Comparison of ENCODE assay signal across 3 cellular contexts in the genomic region with DNA sequence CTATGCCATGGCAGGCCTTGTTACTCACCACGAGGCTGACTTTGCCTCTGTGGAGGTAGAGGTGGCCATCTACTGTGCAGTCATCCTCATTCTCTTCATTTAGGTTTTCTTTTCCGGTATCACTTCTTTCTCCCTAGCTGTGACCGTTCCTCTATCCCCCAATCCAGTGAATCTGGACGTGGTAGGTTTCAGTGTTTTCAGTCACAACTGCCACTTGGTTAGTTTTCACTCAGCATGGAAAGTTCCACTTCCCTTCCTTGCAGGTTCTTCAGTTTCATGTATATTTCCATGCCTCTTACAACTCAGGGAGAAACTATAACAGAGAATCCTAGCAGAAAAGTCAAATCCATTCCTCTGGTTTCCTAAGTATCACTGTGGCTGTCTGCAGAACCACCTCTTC.
TF ChIP-seq lines count a peak whose summit lies in the region.

No MANE protein-coding gene starts in this region.

TF ChIP-seq in SK-N-SH, 30 proteins besides CTCF, POLR2A, EP300 and RAD21 (continues in another document):
- no peak for TF ChIP-seq YY1 (IDR thresholded peaks at IDR 0.05; ENCODE audit: low read depth)
- TF ChIP-seq, protein P1, sequence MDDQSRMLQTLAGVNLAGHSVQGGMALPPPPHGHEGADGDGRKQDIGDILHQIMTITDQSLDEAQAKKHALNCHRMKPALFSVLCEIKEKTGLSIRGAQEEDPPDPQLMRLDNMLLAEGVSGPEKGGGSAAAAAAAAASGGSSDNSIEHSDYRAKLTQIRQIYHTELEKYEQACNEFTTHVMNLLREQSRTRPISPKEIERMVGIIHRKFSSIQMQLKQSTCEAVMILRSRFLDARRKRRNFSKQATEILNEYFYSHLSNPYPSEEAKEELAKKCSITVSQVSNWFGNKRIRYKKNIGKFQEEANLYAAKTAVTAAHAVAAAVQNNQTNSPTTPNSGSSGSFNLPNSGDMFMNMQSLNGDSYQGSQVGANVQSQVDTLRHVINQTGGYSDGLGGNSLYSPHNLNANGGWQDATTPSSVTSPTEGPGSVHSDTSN (IDR thresholded peaks at IDR 0.05) = no peak
- no peak for TF ChIP-seq TEAD4 (IDR thresholded peaks at IDR 0.05; ENCODE audit: borderline replicate concordance, insufficient read depth)
- TF ChIP-seq, protein P2, sequence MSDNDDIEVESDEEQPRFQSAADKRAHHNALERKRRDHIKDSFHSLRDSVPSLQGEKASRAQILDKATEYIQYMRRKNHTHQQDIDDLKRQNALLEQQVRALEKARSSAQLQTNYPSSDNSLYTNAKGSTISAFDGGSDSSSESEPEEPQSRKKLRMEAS (IDR thresholded peaks at IDR 0.05; ENCODE audit: low read depth) = no peak
- no peak for TF ChIP-seq CHD2 (IDR thresholded peaks at IDR 0.05; ENCODE audit: low read length, partially characterized antibody)
- no peak for TF ChIP-seq TCF12 (IDR thresholded peaks at IDR 0.05)
- no peak for TF ChIP-seq RFX5 (IDR thresholded peaks at IDR 0.05; ENCODE audit: low read length)
- TF ChIP-seq MEF2A (IDR thresholded peaks at IDR 0.05; ENCODE audit: borderline replicate concordance, low read depth) = no peak
- TF ChIP-seq POLR2AphosphoS5 (IDR thresholded peaks at IDR 0.05; ENCODE audit: low read depth, low read length) = no peak
- TF ChIP-seq, protein P3, sequence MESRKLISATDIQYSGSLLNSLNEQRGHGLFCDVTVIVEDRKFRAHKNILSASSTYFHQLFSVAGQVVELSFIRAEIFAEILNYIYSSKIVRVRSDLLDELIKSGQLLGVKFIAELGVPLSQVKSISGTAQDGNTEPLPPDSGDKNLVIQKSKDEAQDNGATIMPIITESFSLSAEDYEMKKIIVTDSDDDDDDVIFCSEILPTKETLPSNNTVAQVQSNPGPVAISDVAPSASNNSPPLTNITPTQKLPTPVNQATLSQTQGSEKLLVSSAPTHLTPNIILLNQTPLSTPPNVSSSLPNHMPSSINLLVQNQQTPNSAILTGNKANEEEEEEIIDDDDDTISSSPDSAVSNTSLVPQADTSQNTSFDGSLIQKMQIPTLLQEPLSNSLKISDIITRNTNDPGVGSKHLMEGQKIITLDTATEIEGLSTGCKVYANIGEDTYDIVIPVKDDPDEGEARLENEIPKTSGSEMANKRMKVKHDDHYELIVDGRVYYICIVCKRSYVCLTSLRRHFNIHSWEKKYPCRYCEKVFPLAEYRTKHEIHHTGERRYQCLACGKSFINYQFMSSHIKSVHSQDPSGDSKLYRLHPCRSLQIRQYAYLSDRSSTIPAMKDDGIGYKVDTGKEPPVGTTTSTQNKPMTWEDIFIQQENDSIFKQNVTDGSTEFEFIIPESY (IDR thresholded peaks at IDR 0.05; ENCODE audit: borderline replicate concordance, low read depth) = no peak
- TF ChIP-seq, protein P4, sequence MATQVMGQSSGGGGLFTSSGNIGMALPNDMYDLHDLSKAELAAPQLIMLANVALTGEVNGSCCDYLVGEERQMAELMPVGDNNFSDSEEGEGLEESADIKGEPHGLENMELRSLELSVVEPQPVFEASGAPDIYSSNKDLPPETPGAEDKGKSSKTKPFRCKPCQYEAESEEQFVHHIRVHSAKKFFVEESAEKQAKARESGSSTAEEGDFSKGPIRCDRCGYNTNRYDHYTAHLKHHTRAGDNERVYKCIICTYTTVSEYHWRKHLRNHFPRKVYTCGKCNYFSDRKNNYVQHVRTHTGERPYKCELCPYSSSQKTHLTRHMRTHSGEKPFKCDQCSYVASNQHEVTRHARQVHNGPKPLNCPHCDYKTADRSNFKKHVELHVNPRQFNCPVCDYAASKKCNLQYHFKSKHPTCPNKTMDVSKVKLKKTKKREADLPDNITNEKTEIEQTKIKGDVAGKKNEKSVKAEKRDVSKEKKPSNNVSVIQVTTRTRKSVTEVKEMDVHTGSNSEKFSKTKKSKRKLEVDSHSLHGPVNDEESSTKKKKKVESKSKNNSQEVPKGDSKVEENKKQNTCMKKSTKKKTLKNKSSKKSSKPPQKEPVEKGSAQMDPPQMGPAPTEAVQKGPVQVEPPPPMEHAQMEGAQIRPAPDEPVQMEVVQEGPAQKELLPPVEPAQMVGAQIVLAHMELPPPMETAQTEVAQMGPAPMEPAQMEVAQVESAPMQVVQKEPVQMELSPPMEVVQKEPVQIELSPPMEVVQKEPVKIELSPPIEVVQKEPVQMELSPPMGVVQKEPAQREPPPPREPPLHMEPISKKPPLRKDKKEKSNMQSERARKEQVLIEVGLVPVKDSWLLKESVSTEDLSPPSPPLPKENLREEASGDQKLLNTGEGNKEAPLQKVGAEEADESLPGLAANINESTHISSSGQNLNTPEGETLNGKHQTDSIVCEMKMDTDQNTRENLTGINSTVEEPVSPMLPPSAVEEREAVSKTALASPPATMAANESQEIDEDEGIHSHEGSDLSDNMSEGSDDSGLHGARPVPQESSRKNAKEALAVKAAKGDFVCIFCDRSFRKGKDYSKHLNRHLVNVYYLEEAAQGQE (IDR thresholded peaks at IDR 0.05; ENCODE audit: low read depth, low read length) = no peak
- TF ChIP-seq JUND (IDR thresholded peaks at IDR 0.05) = no peak

TF ChIP-seq in SK-N-SH treated with all-trans-retinoic acid at 6 μM for 48 hours, 23 proteins besides CTCF, POLR2A, EP300 and RAD21:
- TF ChIP-seq ZNF565 (CRISPR knock-in tag; conservative IDR thresholded peaks at IDR 0.05; ENCODE audit: low read depth) (no peak), ARNTL (CRISPR knock-in tag; IDR thresholded peaks at IDR 0.05; ENCODE audit: borderline replicate concordance, low read depth) (no peak), ISL1 (CRISPR knock-in tag; IDR thresholded peaks at IDR 0.05) (no peak), SNAI2 (CRISPR knock-in tag; IDR thresholded peaks at IDR 0.05) (no peak), CSDC2 (CRISPR knock-in tag; IDR thresholded peaks at IDR 0.05) (no peak), ZNF8 (CRISPR knock-in tag; IDR thresholded peaks at IDR 0.05) (no peak), ZC3H10 (CRISPR knock-in tag; IDR thresholded peaks at IDR 0.05) (no peak)
- TF ChIP-seq, protein P5, sequence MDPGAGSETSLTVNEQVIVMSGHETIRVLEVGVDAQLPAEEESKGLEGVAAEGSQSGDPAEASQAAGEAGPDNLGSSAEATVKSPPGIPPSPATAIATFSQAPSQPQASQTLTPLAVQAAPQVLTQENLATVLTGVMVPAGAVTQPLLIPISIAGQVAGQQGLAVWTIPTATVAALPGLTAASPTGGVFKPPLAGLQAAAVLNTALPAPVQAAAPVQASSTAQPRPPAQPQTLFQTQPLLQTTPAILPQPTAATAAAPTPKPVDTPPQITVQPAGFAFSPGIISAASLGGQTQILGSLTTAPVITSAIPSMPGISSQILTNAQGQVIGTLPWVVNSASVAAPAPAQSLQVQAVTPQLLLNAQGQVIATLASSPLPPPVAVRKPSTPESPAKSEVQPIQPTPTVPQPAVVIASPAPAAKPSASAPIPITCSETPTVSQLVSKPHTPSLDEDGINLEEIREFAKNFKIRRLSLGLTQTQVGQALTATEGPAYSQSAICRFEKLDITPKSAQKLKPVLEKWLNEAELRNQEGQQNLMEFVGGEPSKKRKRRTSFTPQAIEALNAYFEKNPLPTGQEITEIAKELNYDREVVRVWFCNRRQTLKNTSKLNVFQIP (CRISPR knock-in tag; IDR thresholded peaks at IDR 0.05; ENCODE audit: borderline replicate concordance, low read depth) = no peak

TF ChIP-seq in GM12878, 131 proteins besides CTCF, POLR2A, EP300 and RAD21 (continues in another document):
- TF ChIP-seq MTA3 (IDR thresholded peaks at IDR 0.05; ENCODE audit: borderline replicate concordance, low read length) (no peak), PAX8 (IDR thresholded peaks at IDR 0.05) (no peak), HDAC2 (IDR thresholded peaks at IDR 0.05) (no peak), ETV6 (conservative IDR thresholded peaks at IDR 0.05 in 1 of 2, IDR thresholded peaks at IDR 0.05 in 1 of 2; ENCODE audit: borderline replicate concordance in 1 of 2, low read depth in 1 of 2) (peak in 1 of 2 experiments; percentile 60; a peak in 2 of 4 replicates), NRF1 (conservative IDR thresholded peaks at IDR 0.05; ENCODE audit: low read depth, low read length) (no peak), SPI1 (IDR thresholded peaks at IDR 0.05; ENCODE audit: borderline replicate concordance, insufficient read depth, low read depth, low read length) (peak; percentile 81), IKZF1 (conservative IDR thresholded peaks at IDR 0.05) (peak; percentile 71), MTA2 (IDR thresholded peaks at IDR 0.05; ENCODE audit: low read depth) (no peak), GATAD2B (conservative IDR thresholded peaks at IDR 0.05; ENCODE audit: low read depth) (no peak), SP1 (IDR thresholded peaks at IDR 0.05; ENCODE audit: low read depth, low read length) (no peak), HDGF (IDR thresholded peaks at IDR 0.05) (no peak), TARDBP (IDR thresholded peaks at IDR 0.05; ENCODE audit: borderline replicate concordance) (no peak), HDAC6 (IDR thresholded peaks at IDR 0.05; ENCODE audit: unreplicated experiment) (no peak), BRCA1 (IDR thresholded peaks at IDR 0.05; ENCODE audit: low read depth, low read length) (no peak), SRF (IDR thresholded peaks at IDR 0.05; ENCODE audit: low read depth in 2 of 2, low read length in 2 of 2) (no peak), RUNX3 (IDR thresholded peaks at IDR 0.05; ENCODE audit: low read length) (peak; percentile 50), STAT1 (conservative IDR thresholded peaks at IDR 0.05) (no peak), CHD4 (IDR thresholded peaks at IDR 0.05) (no peak), KDM1A (IDR thresholded peaks at IDR 0.05; ENCODE audit: borderline replicate concordance) (no peak)
- TF ChIP-seq, protein P6, sequence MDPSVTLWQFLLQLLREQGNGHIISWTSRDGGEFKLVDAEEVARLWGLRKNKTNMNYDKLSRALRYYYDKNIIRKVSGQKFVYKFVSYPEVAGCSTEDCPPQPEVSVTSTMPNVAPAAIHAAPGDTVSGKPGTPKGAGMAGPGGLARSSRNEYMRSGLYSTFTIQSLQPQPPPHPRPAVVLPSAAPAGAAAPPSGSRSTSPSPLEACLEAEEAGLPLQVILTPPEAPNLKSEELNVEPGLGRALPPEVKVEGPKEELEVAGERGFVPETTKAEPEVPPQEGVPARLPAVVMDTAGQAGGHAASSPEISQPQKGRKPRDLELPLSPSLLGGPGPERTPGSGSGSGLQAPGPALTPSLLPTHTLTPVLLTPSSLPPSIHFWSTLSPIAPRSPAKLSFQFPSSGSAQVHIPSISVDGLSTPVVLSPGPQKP (IDR thresholded peaks at IDR 0.05; ENCODE audit: low read depth, low read length) = no peak
- TF ChIP-seq, protein P4 (IDR thresholded peaks at IDR 0.05; ENCODE audit: low read depth, low read length) = no peak
- TF ChIP-seq, protein P7, sequence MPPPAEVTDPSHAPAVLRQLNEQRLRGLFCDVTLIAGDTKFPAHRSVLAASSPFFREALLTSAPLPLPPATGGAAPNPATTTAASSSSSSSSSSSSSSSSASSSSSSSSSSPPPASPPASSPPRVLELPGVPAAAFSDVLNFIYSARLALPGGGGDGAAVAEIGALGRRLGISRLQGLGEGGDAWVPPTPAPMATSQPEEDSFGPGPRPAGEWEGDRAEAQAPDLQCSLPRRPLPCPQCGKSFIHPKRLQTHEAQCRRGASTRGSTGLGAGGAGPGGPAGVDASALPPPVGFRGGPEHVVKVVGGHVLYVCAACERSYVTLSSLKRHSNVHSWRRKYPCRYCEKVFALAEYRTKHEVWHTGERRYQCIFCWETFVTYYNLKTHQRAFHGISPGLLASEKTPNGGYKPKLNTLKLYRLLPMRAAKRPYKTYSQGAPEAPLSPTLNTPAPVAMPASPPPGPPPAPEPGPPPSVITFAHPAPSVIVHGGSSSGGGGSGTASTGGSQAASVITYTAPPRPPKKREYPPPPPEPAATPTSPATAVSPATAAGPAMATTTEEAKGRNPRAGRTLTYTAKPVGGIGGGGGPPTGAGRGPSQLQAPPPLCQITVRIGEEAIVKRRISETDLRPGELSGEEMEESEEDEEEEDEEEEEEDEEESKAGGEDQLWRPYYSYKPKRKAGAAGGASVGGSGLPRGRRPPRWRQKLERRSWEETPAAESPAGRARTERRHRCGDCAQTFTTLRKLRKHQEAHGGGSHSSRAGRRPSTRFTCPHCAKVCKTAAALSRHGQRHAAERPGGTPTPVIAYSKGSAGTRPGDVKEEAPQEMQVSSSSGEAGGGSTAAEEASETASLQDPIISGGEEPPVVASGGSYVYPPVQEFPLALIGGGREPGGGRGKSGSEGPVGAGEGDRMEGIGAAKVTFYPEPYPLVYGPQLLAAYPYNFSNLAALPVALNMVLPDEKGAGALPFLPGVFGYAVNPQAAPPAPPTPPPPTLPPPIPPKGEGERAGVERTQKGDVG (CRISPR knock-in tag; IDR thresholded peaks at IDR 0.05) = no peak
- TF ChIP-seq, protein P8, sequence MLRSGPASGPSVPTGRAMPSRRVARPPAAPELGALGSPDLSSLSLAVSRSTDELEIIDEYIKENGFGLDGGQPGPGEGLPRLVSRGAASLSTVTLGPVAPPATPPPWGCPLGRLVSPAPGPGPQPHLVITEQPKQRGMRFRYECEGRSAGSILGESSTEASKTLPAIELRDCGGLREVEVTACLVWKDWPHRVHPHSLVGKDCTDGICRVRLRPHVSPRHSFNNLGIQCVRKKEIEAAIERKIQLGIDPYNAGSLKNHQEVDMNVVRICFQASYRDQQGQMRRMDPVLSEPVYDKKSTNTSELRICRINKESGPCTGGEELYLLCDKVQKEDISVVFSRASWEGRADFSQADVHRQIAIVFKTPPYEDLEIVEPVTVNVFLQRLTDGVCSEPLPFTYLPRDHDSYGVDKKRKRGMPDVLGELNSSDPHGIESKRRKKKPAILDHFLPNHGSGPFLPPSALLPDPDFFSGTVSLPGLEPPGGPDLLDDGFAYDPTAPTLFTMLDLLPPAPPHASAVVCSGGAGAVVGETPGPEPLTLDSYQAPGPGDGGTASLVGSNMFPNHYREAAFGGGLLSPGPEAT (IDR thresholded peaks at IDR 0.05; ENCODE audit: low read depth) = peak; percentile 66; the same call in 1 of the 2 replicates
